ENCODE assay signal across 8 cellular contexts in the genomic region with DNA sequence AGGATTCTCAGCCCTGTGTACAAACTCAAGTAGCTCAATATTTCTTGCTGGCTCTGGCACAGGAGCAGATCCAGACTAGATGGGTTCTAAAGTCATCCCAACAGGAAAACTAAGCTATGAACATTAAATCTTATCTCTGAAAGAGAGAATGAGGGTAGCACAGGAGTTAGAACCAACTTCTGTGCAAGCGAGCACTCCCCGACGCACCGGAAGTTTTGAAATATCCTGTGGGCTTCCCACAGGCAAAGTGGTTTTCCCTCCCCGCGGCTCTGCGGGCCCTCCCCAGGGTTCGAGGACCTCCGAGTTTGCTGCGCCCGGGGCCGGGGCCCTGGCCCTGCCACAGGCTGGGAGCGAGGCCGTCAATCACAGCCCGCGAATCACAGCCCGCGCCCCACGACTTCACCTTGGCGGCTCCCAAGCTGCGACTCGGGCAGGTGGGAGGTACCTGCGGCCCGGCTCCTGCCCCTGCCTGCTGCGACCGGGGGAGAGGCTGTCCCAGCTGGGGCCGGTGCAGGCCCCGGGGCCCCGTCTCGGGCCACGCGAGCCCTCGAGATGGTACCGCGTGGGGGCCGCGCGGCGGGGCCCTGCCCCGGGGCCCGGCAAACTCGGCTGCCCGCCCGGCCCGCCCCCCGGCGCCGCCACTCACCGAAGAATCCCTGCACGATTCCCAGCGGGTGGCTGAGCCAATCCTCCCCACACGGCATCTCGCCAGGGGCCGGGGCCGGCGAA. TPM values are rescaled to one million over a fixed set of nuclear protein-coding genes. Genes with fewer than 3 reads are reported as not detected.
DNase-seq lines count a peak whose midpoint lies in the region; ATAC-seq and TF ChIP-seq lines count a peak whose summit lies in the region.

No MANE protein-coding gene starts in this region.

- H3K9me3 ChIP-seq in prostate gland (no peaks in the 10 kb centered on the region), vagina (no peaks in the 10 kb centered on the region)

- H3K4me1 ChIP-seq in prostate gland (replicated peaks) (no peaks in the 10 kb centered on the region), vagina (peaks cover 53% of the 10 kb centered on the region)

- TF ChIP-seq POLR2A in prostate gland (IDR thresholded peaks at IDR 0.05) (peak; percentile 20), vagina (IDR thresholded peaks at IDR 0.05) (no peak)

- TF ChIP-seq CTCF in prostate gland (IDR thresholded peaks at IDR 0.05) (no peak), vagina (IDR thresholded peaks at IDR 0.05) (no peak)

- peak overlapping the region; percentile 86 to 92 for H3K27ac ChIP-seq in prostate gland
- H3K27ac ChIP-seq in vagina, result peak overlapping the region; percentile 82

- DNase-seq in CD1c-positive myeloid dendritic cell (ENCODE audit: extremely low spot score) (peak; percentile 54), RKO (ENCODE audit: low spot score) (peak; percentile 40), activated gamma-delta T cell treated with Interleukin-2 at 50 U/mL for 16 hours (peak; percentile 47), cardiac septum (ENCODE audit: low spot score) (peak; percentile 84), prostate gland (ENCODE audit: low spot score) (peak; percentile 33), vagina (ENCODE audit: extremely low spot score in 2 of 2) (no peak)

- H3K4me3 ChIP-seq in prostate gland, result peak overlapping the region; percentile 82 to 92
- peak overlapping the region; percentile 73 to 100 for H3K4me3 ChIP-seq in vagina

- H3K27me3 ChIP-seq in prostate gland (replicated peaks; ENCODE audit: insufficient read depth) (no peaks in the 10 kb centered on the region), vagina (no peaks in the 10 kb centered on the region)

- WGBS in prostate gland, result 1% methylated on average over 31 of the region's 56 CpGs

- no peaks in the 10 kb centered on the region for H3K36me3 ChIP-seq in prostate gland
- no peaks in the 10 kb centered on the region for H3K36me3 ChIP-seq in vagina

- intact Hi-C loops in cardiac septum (cut with DNase I), result loop anchor here (1.0 to 5.0 kb wide), 2 partner anchors 20 to 185 kb away; a partner anchor contains a TSS
- intact Hi-C loops in prostate gland (cut with DNase I), result loop anchor here (5.0 kb wide), 1 partner anchor 275 kb away; a partner anchor contains a TSS
- intact Hi-C loops in vagina (cut with DNase I), result no loop called here

- peak; percentile 30 for ATAC-seq in GM19372 (IDR thresholded peaks at IDR 0.05; ENCODE audit: low read depth, unreplicated experiment)
- ATAC-seq in HG03457 (IDR thresholded peaks at IDR 0.05; ENCODE audit: unreplicated experiment), result peak; percentile 12

RNA-seq across cellular contexts. Expression of a gene that starts 0.6 kb away (rescaled TPM):
- 30.3 TPM for total RNA-seq in cardiac septum
- 10 to 100 TPM; 37.6 to 45.4 TPM for total RNA-seq in prostate gland
- total RNA-seq in vagina, result 53.0 TPM

RNA-seq across cellular contexts. Expression of a gene that starts 20.5 kb away (rescaled TPM):
- total RNA-seq in cardiac septum (30.7 TPM), prostate gland (10 to 100 TPM; 37.7 to 75.2 TPM), vagina (15.5 TPM)

Comparison
In these comparisons a context has a peak if more than half of its experiments do, and no peak if none do; other contexts are left out.
1. DNase-seq: peak in CD1c-positive myeloid dendritic cell (single experiment), RKO (single experiment), activated gamma-delta T cell treated with Interleukin-2 at 50 U/mL for 16 hours (single experiment), cardiac septum (single experiment) and prostate gland (single experiment); none in vagina (0 of 2).